In the genomic region with DNA sequence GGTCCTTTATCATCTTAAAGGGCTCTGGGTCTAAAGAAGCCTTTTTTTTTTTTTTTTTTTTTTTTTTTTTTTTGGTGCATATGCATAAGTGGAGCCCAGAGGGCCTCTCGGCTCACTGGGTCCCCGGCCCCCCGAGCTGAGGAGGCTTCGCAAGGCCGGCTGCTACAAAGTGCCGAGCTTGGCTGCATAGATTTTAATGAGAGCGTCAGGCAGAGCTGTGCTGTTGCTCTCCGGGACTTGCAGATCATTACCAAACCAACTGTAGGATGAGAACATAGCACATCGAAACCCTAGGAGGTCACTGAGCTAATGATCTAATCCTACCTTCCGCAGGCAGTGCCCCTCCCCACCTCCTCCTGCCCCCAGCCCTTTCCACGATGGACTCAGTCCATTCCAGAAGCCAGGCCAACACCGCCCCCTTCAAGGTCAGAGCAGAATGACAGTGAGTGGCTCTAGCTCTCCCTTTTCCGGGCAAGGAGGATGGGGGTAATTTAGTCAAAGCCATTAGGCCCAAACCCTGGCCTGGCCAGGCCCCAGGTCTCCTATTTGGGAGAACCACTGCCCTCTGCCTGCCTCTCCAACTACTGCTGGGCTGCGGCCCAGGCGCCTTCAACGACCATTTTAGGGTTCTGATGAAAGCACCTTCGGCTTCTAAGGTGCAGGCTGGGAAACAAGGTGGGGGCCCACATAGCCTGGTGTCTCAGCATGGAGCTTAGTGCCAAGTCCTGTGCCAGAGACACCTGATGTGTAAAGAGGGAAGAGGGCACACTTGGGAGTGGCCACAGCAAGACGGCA, we compare ENCODE assay signal across 1 cellular context.
TF ChIP-seq lines count a peak whose summit lies in the region.

No MANE protein-coding gene starts in this region.

TF ChIP-seq in H1, 55 proteins besides CTCF, POLR2A, EP300 and RAD21:
- TF ChIP-seq YY1 (IDR thresholded peaks at IDR 0.05; ENCODE audit: low read depth, low read length) (0 out of 2 replicates have a peak, but pooled peaks have one; percentile 36), JUND (IDR thresholded peaks at IDR 0.05; ENCODE audit: low read length) (peak; percentile 15; the same call in 1 of the 2 replicates), HDAC2 (IDR thresholded peaks at IDR 0.05; ENCODE audit: borderline replicate concordance in 1 of 2, low read depth in 2 of 2, low read length in 2 of 2) (0 out of 4 replicates have a peak, but pooled peaks of 1 of the 2 experiments have one; percentile 7)
